Comparison of ENCODE assay signal across 1 cellular context in the genomic region with DNA sequence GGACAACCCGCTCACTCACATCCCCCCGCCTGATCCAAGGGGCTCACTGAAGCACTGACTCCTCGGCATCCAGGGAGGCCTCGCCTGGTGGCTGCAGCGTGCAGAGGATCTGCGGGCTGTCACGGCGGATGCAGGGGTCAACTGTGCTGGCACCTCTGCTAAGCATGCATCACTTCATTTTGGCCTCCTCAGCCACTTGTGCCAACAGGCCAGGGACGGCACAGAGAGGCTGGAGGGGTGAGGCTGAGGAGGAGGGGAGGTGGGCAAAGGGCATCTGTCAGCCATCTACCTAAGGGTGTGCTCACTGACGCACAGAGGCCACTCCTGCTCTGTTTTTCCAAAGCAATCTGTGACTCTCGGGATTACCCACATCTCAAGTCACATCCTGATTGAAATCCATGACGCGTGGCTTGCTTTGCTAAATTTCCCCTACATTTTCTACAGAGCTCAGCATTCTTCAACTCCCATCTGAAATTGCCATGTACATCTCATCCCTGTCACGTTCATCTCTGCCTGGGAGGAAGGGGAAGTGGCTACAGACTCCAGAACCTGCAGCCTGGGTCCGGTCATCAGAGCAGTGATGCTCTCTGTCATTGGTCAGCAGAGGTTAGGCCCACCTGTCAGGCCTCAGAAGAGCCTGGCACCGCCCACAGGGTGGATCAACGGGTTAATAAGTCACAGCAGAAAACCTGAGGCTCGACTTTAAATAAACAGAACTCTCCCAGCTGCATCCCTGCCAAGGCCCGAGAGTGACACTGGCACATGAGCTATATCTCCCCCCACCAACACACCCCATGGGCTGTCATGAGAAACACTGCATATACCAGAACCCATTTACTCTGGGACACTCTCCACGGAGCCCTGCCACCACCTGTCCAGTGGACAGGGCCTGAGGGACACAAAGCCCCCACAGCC.
TF ChIP-seq lines count a peak whose summit lies in the region.

No MANE protein-coding gene starts in this region.

TF ChIP-seq in HepG2, 621 proteins besides CTCF, POLR2A, EP300 and RAD21 (continued from another document and continues in another):
- TF ChIP-seq, protein P1, sequence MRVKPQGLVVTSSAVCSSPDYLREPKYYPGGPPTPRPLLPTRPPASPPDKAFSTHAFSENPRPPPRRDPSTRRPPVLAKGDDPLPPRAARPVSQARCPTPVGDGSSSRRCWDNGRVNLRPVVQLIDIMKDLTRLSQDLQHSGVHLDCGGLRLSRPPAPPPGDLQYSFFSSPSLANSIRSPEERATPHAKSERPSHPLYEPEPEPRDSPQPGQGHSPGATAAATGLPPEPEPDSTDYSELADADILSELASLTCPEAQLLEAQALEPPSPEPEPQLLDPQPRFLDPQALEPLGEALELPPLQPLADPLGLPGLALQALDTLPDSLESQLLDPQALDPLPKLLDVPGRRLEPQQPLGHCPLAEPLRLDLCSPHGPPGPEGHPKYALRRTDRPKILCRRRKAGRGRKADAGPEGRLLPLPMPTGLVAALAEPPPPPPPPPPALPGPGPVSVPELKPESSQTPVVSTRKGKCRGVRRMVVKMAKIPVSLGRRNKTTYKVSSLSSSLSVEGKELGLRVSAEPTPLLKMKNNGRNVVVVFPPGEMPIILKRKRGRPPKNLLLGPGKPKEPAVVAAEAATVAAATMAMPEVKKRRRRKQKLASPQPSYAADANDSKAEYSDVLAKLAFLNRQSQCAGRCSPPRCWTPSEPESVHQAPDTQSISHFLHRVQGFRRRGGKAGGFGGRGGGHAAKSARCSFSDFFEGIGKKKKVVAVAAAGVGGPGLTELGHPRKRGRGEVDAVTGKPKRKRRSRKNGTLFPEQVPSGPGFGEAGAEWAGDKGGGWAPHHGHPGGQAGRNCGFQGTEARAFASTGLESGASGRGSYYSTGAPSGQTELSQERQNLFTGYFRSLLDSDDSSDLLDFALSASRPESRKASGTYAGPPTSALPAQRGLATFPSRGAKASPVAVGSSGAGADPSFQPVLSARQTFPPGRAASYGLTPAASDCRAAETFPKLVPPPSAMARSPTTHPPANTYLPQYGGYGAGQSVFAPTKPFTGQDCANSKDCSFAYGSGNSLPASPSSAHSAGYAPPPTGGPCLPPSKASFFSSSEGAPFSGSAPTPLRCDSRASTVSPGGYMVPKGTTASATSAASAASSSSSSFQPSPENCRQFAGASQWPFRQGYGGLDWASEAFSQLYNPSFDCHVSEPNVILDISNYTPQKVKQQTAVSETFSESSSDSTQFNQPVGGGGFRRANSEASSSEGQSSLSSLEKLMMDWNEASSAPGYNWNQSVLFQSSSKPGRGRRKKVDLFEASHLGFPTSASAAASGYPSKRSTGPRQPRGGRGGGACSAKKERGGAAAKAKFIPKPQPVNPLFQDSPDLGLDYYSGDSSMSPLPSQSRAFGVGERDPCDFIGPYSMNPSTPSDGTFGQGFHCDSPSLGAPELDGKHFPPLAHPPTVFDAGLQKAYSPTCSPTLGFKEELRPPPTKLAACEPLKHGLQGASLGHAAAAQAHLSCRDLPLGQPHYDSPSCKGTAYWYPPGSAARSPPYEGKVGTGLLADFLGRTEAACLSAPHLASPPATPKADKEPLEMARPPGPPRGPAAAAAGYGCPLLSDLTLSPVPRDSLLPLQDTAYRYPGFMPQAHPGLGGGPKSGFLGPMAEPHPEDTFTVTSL (CRISPR knock-in tag; IDR thresholded peaks at IDR 0.05; ENCODE audit: borderline replicate concordance): no peak; the same call in 1 of the 2 replicates
- TF ChIP-seq ZMYM4 (CRISPR knock-in tag; IDR thresholded peaks at IDR 0.05): no peak
- TF ChIP-seq KDM1A (CRISPR knock-in tag; IDR thresholded peaks at IDR 0.05): no peak
- TF ChIP-seq ZNF598 (CRISPR knock-in tag; IDR thresholded peaks at IDR 0.05; ENCODE audit: borderline replicate concordance): no peak
- no peak for TF ChIP-seq RNF2 (conservative IDR thresholded peaks at IDR 0.05; ENCODE audit: low read depth)
- TF ChIP-seq, protein P2, sequence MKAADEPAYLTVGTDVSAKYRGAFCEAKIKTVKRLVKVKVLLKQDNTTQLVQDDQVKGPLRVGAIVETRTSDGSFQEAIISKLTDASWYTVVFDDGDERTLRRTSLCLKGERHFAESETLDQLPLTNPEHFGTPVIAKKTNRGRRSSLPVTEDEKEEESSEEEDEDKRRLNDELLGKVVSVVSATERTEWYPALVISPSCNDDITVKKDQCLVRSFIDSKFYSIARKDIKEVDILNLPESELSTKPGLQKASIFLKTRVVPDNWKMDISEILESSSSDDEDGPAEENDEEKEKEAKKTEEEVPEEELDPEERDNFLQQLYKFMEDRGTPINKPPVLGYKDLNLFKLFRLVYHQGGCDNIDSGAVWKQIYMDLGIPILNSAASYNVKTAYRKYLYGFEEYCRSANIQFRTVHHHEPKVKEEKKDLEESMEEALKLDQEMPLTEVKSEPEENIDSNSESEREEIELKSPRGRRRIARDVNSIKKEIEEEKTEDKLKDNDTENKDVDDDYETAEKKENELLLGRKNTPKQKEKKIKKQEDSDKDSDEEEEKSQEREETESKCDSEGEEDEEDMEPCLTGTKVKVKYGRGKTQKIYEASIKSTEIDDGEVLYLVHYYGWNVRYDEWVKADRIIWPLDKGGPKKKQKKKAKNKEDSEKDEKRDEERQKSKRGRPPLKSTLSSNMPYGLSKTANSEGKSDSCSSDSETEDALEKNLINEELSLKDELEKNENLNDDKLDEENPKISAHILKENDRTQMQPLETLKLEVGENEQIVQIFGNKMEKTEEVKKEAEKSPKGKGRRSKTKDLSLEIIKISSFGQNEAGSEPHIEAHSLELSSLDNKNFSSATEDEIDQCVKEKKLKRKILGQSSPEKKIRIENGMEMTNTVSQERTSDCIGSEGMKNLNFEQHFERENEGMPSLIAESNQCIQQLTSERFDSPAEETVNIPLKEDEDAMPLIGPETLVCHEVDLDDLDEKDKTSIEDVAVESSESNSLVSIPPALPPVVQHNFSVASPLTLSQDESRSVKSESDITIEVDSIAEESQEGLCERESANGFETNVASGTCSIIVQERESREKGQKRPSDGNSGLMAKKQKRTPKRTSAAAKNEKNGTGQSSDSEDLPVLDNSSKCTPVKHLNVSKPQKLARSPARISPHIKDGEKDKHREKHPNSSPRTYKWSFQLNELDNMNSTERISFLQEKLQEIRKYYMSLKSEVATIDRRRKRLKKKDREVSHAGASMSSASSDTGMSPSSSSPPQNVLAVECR (CRISPR knock-in tag; IDR thresholded peaks at IDR 0.05; ENCODE audit: borderline replicate concordance): peak; percentile 40; the same call in 1 of the 2 replicates
- no peak for TF ChIP-seq CBX1 (IDR thresholded peaks at IDR 0.05; ENCODE audit: low read depth)
- TF ChIP-seq ZSCAN12 (CRISPR knock-in tag; IDR thresholded peaks at IDR 0.05): no peak
- TF ChIP-seq SMC3 (IDR thresholded peaks at IDR 0.05; ENCODE audit: low read length): 0 out of 2 replicates have a peak, but pooled peaks have one; percentile 3
- TF ChIP-seq ZC3H13 (CRISPR knock-in tag; IDR thresholded peaks at IDR 0.05): no peak
- peak; percentile 86 for TF ChIP-seq SIN3A (IDR thresholded peaks at IDR 0.05; ENCODE audit: borderline replicate concordance, low read depth, low read length)
- no peak for TF ChIP-seq HMG20B (CRISPR knock-in tag; conservative IDR thresholded peaks at IDR 0.05)
- TF ChIP-seq SSRP1 (CRISPR knock-in tag; IDR thresholded peaks at IDR 0.05): no peak
- TF ChIP-seq ZXDC (CRISPR knock-in tag; IDR thresholded peaks at IDR 0.05): no peak
- no peak for TF ChIP-seq U2AF1 (optimal IDR thresholded peaks at IDR 0.05; ENCODE audit: low read depth, low read length)
- TF ChIP-seq TBL1XR1 (IDR thresholded peaks at IDR 0.05; ENCODE audit: borderline replicate concordance, low read length, partially characterized antibody): no peak
- 0 out of 2 replicates have a peak, but pooled peaks have one; percentile 20 for TF ChIP-seq GATA4 (IDR thresholded peaks at IDR 0.05; ENCODE audit: borderline replicate concordance, low read depth)
- no peak for TF ChIP-seq ZNF362 (CRISPR knock-in tag; IDR thresholded peaks at IDR 0.05; ENCODE audit: borderline replicate concordance)
- TF ChIP-seq YEATS4 (CRISPR knock-in tag; IDR thresholded peaks at IDR 0.05; ENCODE audit: borderline replicate concordance): no peak
- TF ChIP-seq ZMYM2 (CRISPR knock-in tag; IDR thresholded peaks at IDR 0.05): no peak
- no peak for TF ChIP-seq MAZ (IDR thresholded peaks at IDR 0.05; ENCODE audit: borderline replicate concordance, low read depth, low read length)
- TF ChIP-seq MAZ (CRISPR knock-in tag; IDR thresholded peaks at IDR 0.05; ENCODE audit: low read depth): no peak; the same call in 1 of the 2 replicates
- no peak for TF ChIP-seq HDAC6 (IDR thresholded peaks at IDR 0.05; ENCODE audit: low read depth, low read length)
- TF ChIP-seq, protein P3, sequence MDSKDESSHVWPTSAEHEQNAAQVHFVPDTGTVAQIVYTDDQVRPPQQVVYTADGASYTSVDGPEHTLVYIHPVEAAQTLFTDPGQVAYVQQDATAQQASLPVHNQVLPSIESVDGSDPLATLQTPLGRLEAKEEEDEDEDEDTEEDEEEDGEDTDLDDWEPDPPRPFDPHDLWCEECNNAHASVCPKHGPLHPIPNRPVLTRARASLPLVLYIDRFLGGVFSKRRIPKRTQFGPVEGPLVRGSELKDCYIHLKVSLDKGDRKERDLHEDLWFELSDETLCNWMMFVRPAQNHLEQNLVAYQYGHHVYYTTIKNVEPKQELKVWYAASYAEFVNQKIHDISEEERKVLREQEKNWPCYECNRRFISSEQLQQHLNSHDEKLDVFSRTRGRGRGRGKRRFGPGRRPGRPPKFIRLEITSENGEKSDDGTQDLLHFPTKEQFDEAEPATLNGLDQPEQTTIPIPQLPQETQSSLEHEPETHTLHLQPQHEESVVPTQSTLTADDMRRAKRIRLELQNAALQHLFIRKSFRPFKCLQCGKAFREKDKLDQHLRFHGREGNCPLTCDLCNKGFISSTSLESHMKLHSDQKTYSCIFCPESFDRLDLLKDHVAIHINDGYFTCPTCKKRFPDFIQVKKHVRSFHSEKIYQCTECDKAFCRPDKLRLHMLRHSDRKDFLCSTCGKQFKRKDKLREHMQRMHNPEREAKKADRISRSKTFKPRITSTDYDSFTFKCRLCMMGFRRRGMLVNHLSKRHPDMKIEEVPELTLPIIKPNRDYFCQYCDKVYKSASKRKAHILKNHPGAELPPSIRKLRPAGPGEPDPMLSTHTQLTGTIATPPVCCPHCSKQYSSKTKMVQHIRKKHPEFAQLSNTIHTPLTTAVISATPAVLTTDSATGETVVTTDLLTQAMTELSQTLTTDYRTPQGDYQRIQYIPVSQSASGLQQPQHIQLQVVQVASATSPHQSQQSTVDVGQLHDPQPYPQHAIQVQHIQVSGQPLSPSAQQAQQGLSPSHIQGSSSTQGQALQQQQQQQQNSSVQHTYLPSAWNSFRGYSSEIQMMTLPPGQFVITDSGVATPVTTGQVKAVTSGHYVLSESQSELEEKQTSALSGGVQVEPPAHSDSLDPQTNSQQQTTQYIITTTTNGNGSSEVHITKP (CRISPR knock-in tag; IDR thresholded peaks at IDR 0.05; ENCODE audit: low read depth): 0 out of 2 replicates have a peak, but pooled peaks have one; percentile 16
- no peak for TF ChIP-seq ZSCAN20 (CRISPR knock-in tag; IDR thresholded peaks at IDR 0.05; ENCODE audit: borderline replicate concordance)
- no peak for TF ChIP-seq ZKSCAN1 (IDR thresholded peaks at IDR 0.05; ENCODE audit: low read length)
- no peak for TF ChIP-seq GRHL1 (CRISPR knock-in tag; conservative IDR thresholded peaks at IDR 0.05)
- no peak for TF ChIP-seq TARDBP (CRISPR knock-in tag; IDR thresholded peaks at IDR 0.05)
- TF ChIP-seq NONO (IDR thresholded peaks at IDR 0.05): no peak
- no peak; the same call in 1 of the 2 replicates for TF ChIP-seq NONO (CRISPR knock-in tag; conservative IDR thresholded peaks at IDR 0.05)
- TF ChIP-seq JARID2 (CRISPR knock-in tag; IDR thresholded peaks at IDR 0.05; ENCODE audit: insufficient replicate concordance): no peak
- 0 out of 2 replicates have a peak, but pooled peaks have one; percentile 42 for TF ChIP-seq ZNF572 (CRISPR knock-in tag; IDR thresholded peaks at IDR 0.05)
- TF ChIP-seq GATAD1 (CRISPR knock-in tag; IDR thresholded peaks at IDR 0.05): 0 out of 2 replicates have a peak, but pooled peaks have one; percentile 20
- no peak for TF ChIP-seq HNRNPLL (IDR thresholded peaks at IDR 0.05; ENCODE audit: low read depth, low read length, poor library complexity, severe bottlenecking)
- no peak for TF ChIP-seq REL (CRISPR knock-in tag; conservative IDR thresholded peaks at IDR 0.05)
- no peak for TF ChIP-seq ZNF383 (CRISPR knock-in tag; IDR thresholded peaks at IDR 0.05; ENCODE audit: borderline replicate concordance)
- no peak for TF ChIP-seq EHMT2 (IDR thresholded peaks at IDR 0.05; ENCODE audit: borderline replicate concordance, low read depth, low read length)
- no peak for TF ChIP-seq ZNF816 (CRISPR knock-in tag; IDR thresholded peaks at IDR 0.05; ENCODE audit: borderline replicate concordance)
